In the genomic region with DNA sequence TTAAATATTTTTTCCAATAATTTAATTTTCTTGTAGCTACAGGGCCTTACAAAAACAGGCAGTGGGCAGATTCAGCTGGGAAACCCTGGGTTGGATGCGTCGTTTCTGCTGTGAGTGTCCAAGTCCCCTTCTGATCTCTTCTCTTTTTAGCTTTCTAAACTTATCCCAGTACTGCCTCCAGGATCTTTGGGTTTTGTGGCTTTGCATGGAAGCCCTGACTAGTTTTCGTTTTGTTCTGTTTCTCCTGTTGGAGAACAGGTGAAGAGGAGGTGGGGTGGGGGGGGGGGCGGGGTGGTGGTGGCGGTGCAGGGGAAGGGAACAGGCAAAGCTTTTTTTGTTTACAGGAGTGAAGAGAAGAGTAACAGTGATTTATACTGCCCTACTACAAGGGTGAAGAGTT, we compare ENCODE assay signal across 24 cellular contexts.
"Had no signal": no experiment of that assay in that cellular context is flagged by ENCODE, and none has a peak within 500 bp of the region (broad histone marks: within the 10 kb centered on the region; RNA-seq: fewer than 3 reads in every experiment).

No MANE protein-coding gene starts in this region.

- H3K4me1 ChIP-seq: ascending aorta, right lobe of liver had no signal

- H3K4me1 Mint-ChIP-seq: activated naive CD4-positive, alpha-beta T cell treated with anti-CD3 and anti-CD28 coated beads, Interleukin-2, amount 10 ng/mL, durations not matched to agents 7 days and 5 days; activated naive CD8-positive, alpha-beta T cell treated with anti-CD3 and anti-CD28 coated beads, Interleukin-2, amount 10 ng/mL, durations not matched to agents 7 days and 5 days had no signal

- H3K27ac Mint-ChIP-seq: activated naive CD4-positive, alpha-beta T cell treated with anti-CD3 and anti-CD28 coated beads, Interleukin-2, amount 10 ng/mL, durations not matched to agents 7 days and 5 days; activated naive CD8-positive, alpha-beta T cell treated with anti-CD3 and anti-CD28 coated beads, Interleukin-2, amount 10 ng/mL, durations not matched to agents 7 days and 5 days; activated T-helper 1 cell treated with anti-CD3 and anti-CD28 coated beads, Interleukin-12 subunit alpha, Interleukin-12 subunit beta, Interleukin-2, Interleukin-4 antibody, amounts not matched to agents 30 ng/mL and 10 ng/mL and 1 ng/mL, durations not matched to agents 14 hours and 24 hours and 36 hours; naive thymus-derived CD4-positive, alpha-beta T cell; stimulated activated naive CD8-positive, alpha-beta T cell treated with anti-CD3 and anti-CD28 coated beads, Interleukin-15, Interleukin-2, amounts not matched to agents 100 ng/mL and 50 ng/mL, for 24 hours; T-helper 1 cell treated with Interleukin-12 subunit alpha and Interleukin-12 subunit beta and Interleukin-4 antibody, amounts not matched to agents 30 μg/mL and 1 μg/mL, for 36 hours had no signal

- H3K9me3 ChIP-seq: ascending aorta, right lobe of liver, thoracic aorta had no signal

- H3K4me3 ChIP-seq: ascending aorta, gastroesophageal sphincter, skin epidermis, thoracic aorta had no signal

- H3K36me3 Mint-ChIP-seq: activated naive CD4-positive, alpha-beta T cell treated with anti-CD3 and anti-CD28 coated beads, Interleukin-2, amount 10 ng/mL, durations not matched to agents 7 days and 5 days; activated naive CD8-positive, alpha-beta T cell treated with anti-CD3 and anti-CD28 coated beads, Interleukin-2, amount 10 ng/mL, durations not matched to agents 7 days and 5 days; naive thymus-derived CD4-positive, alpha-beta T cell had no signal

- H3K9me3 Mint-ChIP-seq: activated naive CD4-positive, alpha-beta T cell treated with anti-CD3 and anti-CD28 coated beads, Interleukin-2, amount 10 ng/mL, durations not matched to agents 7 days and 5 days; activated naive CD8-positive, alpha-beta T cell treated with anti-CD3 and anti-CD28 coated beads, Interleukin-2, amount 10 ng/mL, durations not matched to agents 7 days and 5 days; activated T-helper 1 cell treated with anti-CD3 and anti-CD28 coated beads, Interleukin-12 subunit alpha, Interleukin-12 subunit beta, Interleukin-2, Interleukin-4 antibody, amounts not matched to agents 30 ng/mL and 10 ng/mL and 1 ng/mL, durations not matched to agents 14 hours and 24 hours and 36 hours; stimulated activated naive CD8-positive, alpha-beta T cell treated with anti-CD3 and anti-CD28 coated beads, Interleukin-15, Interleukin-2, amounts not matched to agents 100 ng/mL and 50 ng/mL, for 24 hours; T-helper 1 cell treated with Interleukin-12 subunit alpha and Interleukin-12 subunit beta and Interleukin-4 antibody, amounts not matched to agents 30 μg/mL and 1 μg/mL, for 36 hours had no signal

- DNase-seq: activated CD4-positive, alpha-beta T cell treated with anti-CD3 and anti-CD28 coated beads for 48 hours; activated CD4-positive, alpha-beta T cell treated with anti-CD3 and anti-CD28 coated beads, Interleukin-2, amount 50 U/mL, for 48 hours; activated CD8-positive, alpha-beta memory T cell treated with anti-CD3 and anti-CD28 coated beads for 24 hours; activated effector memory CD4-positive, alpha-beta T cell treated with anti-CD3 and anti-CD28 coated beads, Interleukin-2, amount 50 U/mL, for 16 hours; activated naive CD4-positive, alpha-beta T cell treated with anti-CD3 and anti-CD28 coated beads, Interleukin-2, amount 10 ng/mL, durations not matched to agents 7 days and 5 days; activated naive CD8-positive, alpha-beta T cell treated with anti-CD3 and anti-CD28 coated beads, Interleukin-2, amount 10 ng/mL, durations not matched to agents 7 days and 5 days; cortex of kidney; mammary epithelial cell; naive thymus-derived CD4-positive, alpha-beta T cell; posterior cingulate gyrus; right lobe of liver; stimulated activated CD4-positive, alpha-beta T cell treated with anti-CD3 and anti-CD28 coated beads, Interleukin-12 subunit alpha, Interleukin-12 subunit beta, amount 100 ng/mL, for 4 hours; stimulated activated CD4-positive, alpha-beta T cell treated with anti-CD3 and anti-CD28 coated beads, Interleukin-4, amount 100 ng/mL, for 1 hour; SW 1271; T-helper 9 cell; trophoblast cell had no signal

- H3K4me3 Mint-ChIP-seq: activated naive CD4-positive, alpha-beta T cell treated with anti-CD3 and anti-CD28 coated beads, Interleukin-2, amount 10 ng/mL, durations not matched to agents 7 days and 5 days; activated naive CD8-positive, alpha-beta T cell treated with anti-CD3 and anti-CD28 coated beads, Interleukin-2, amount 10 ng/mL, durations not matched to agents 7 days and 5 days; activated T-helper 1 cell treated with anti-CD3 and anti-CD28 coated beads, Interleukin-12 subunit alpha, Interleukin-12 subunit beta, Interleukin-2, Interleukin-4 antibody, amounts not matched to agents 30 ng/mL and 10 ng/mL and 1 ng/mL, durations not matched to agents 14 hours and 24 hours and 36 hours; naive thymus-derived CD4-positive, alpha-beta T cell; stimulated activated naive CD8-positive, alpha-beta T cell treated with anti-CD3 and anti-CD28 coated beads, Interleukin-15, Interleukin-2, amounts not matched to agents 100 ng/mL and 50 ng/mL, for 24 hours; T-helper 1 cell treated with Interleukin-12 subunit alpha and Interleukin-12 subunit beta and Interleukin-4 antibody, amounts not matched to agents 30 μg/mL and 1 μg/mL, for 36 hours had no signal

- ATAC-seq: gastroesophageal sphincter; naive thymus-derived CD4-positive, alpha-beta T cell had no signal

- H3K27me3 ChIP-seq: ascending aorta, gastroesophageal sphincter, right lobe of liver had no signal

- H3K27ac ChIP-seq: ascending aorta, right lobe of liver, skin epidermis, thoracic aorta, VCaP had no signal

- H3K36me3 ChIP-seq: ascending aorta, gastroesophageal sphincter, right lobe of liver, thoracic aorta had no signal
